In genomic region chr9:34190996-34191892, GRCh38 we compare ENCODE assay signal across 1 cellular context.
TF ChIP-seq lines count a peak whose summit lies in the region.

No MANE protein-coding gene starts in this region.

TF ChIP-seq in HepG2, 621 proteins besides CTCF, POLR2A, EP300 and RAD21 (continued from another document and continues in another):
- 0 out of 2 replicates have a peak, but pooled peaks have one; percentile 26 for TF ChIP-seq TFE3 (CRISPR knock-in tag; IDR thresholded peaks at IDR 0.05)
- TF ChIP-seq KDM5A (IDR thresholded peaks at IDR 0.05; ENCODE audit: borderline replicate concordance, low read length), result no peak
- TF ChIP-seq BRF2 (CRISPR knock-in tag; IDR thresholded peaks at IDR 0.05), result peak; percentile 46; the same call in 1 of the 2 replicates
- TF ChIP-seq POLR2AphosphoS2 (IDR thresholded peaks at IDR 0.05; ENCODE audit: low read depth, low read length), result no peak
- 0 out of 2 replicates have a peak, but pooled peaks have one; percentile 32 for TF ChIP-seq ZNF614 (CRISPR knock-in tag; IDR thresholded peaks at IDR 0.05; ENCODE audit: borderline replicate concordance)
- no peak for TF ChIP-seq ZBTB49 (CRISPR knock-in tag; IDR thresholded peaks at IDR 0.05; ENCODE audit: borderline replicate concordance)
- TF ChIP-seq RXRA (CRISPR knock-in tag; IDR thresholded peaks at IDR 0.05), result no peak
- TF ChIP-seq ZNF317 (CRISPR knock-in tag; IDR thresholded peaks at IDR 0.05), result 0 out of 2 replicates have a peak, but pooled peaks have one; percentile 31
- no peak for TF ChIP-seq ATF7 (IDR thresholded peaks at IDR 0.05)
- TF ChIP-seq ATF7 (CRISPR knock-in tag; IDR thresholded peaks at IDR 0.05), result no peak
- TF ChIP-seq SRY (CRISPR knock-in tag; IDR thresholded peaks at IDR 0.05), result no peak
- peak; percentile 74 for TF ChIP-seq PAXIP1 (CRISPR knock-in tag; conservative IDR thresholded peaks at IDR 0.05)
- TF ChIP-seq HOXA9 (CRISPR knock-in tag; IDR thresholded peaks at IDR 0.05; ENCODE audit: borderline replicate concordance), result no peak
- no peak for TF ChIP-seq ZNF703 (CRISPR knock-in tag; IDR thresholded peaks at IDR 0.05; ENCODE audit: borderline replicate concordance)
- TF ChIP-seq HNF1A (IDR thresholded peaks at IDR 0.05; ENCODE audit: low read depth), result no peak
- TF ChIP-seq HNF1A (CRISPR knock-in tag; IDR thresholded peaks at IDR 0.05; ENCODE audit: borderline replicate concordance), result no peak
- no peak for TF ChIP-seq ZNF337 (CRISPR knock-in tag; IDR thresholded peaks at IDR 0.05; ENCODE audit: borderline replicate concordance, low read depth)
- no peak for TF ChIP-seq ZNF572 (CRISPR knock-in tag; IDR thresholded peaks at IDR 0.05)
- TF ChIP-seq KDM1A (CRISPR knock-in tag; IDR thresholded peaks at IDR 0.05), result no peak
- no peak for TF ChIP-seq CCDC6 (CRISPR knock-in tag; IDR thresholded peaks at IDR 0.05)
- peak; percentile 30; the same call in 1 of the 2 replicates for TF ChIP-seq ZFY (CRISPR knock-in tag; IDR thresholded peaks at IDR 0.05)
- TF ChIP-seq KDM2A (CRISPR knock-in tag; IDR thresholded peaks at IDR 0.05; ENCODE audit: borderline replicate concordance, low read depth), result no peak
- no peak for TF ChIP-seq DMAP1 (CRISPR knock-in tag; IDR thresholded peaks at IDR 0.05)
- TF ChIP-seq ATF6 (CRISPR knock-in tag; conservative IDR thresholded peaks at IDR 0.05), result no peak
- no peak for TF ChIP-seq KDM3A (CRISPR knock-in tag; IDR thresholded peaks at IDR 0.05; ENCODE audit: low read depth)
- 0 out of 2 replicates have a peak, but pooled peaks have one; percentile 39 for TF ChIP-seq ZMYM2 (CRISPR knock-in tag; IDR thresholded peaks at IDR 0.05)
- no peak for TF ChIP-seq KAT7 (CRISPR knock-in tag; IDR thresholded peaks at IDR 0.05; ENCODE audit: borderline replicate concordance)
- no peak for TF ChIP-seq PPARG (CRISPR knock-in tag; conservative IDR thresholded peaks at IDR 0.05)
- TF ChIP-seq BATF2 (CRISPR knock-in tag; IDR thresholded peaks at IDR 0.05), result no peak
- TF ChIP-seq REST (IDR thresholded peaks at IDR 0.05; ENCODE audit: borderline replicate concordance in 1 of 2, low read depth in 1 of 2, low read length in 2 of 2), result no peak
- TF ChIP-seq NFE2L1 (CRISPR knock-in tag; IDR thresholded peaks at IDR 0.05; ENCODE audit: borderline replicate concordance), result no peak
- no peak for TF ChIP-seq IKZF4 (CRISPR knock-in tag; IDR thresholded peaks at IDR 0.05; ENCODE audit: borderline replicate concordance, low read depth, not compliant biosample characterization)
- TF ChIP-seq ARID5B (CRISPR knock-in tag; IDR thresholded peaks at IDR 0.05), result peak; percentile 70
